In the genomic region with DNA sequence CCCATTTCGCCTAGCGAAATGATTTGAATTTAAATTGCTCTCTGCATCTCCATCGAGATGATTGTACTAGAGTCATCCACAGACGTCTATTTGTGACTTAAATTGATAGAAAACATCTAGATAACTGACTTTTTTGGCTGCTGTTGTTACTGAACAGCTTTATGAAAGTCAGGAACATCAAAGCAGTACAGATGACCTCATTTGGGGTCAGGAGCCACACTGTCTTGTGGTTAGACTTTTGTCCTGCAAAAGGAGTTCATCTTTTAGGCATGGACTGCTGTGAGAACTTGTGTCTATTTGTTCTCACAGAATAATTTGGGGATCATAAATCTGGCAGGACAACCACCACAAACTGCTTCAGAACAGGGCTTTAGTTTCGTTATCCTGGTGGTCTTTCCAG, we compare ENCODE assay signal across 7 cellular contexts.
ATAC-seq lines count a peak whose summit lies in the region.

No MANE protein-coding gene starts in this region.

- ATAC-seq in GM18517 (IDR thresholded peaks at IDR 0.05; ENCODE audit: unreplicated experiment) (peak; percentile 26), GM19035 (IDR thresholded peaks at IDR 0.05; ENCODE audit: unreplicated experiment) (peak; percentile 33), GM19468 (IDR thresholded peaks at IDR 0.05; ENCODE audit: extremely low read depth, unreplicated experiment) (peak; percentile 18), GM21786 (IDR thresholded peaks at IDR 0.05; ENCODE audit: unreplicated experiment) (peak; percentile 33), HG02938 (IDR thresholded peaks at IDR 0.05; ENCODE audit: unreplicated experiment) (peak; percentile 29), HG03159 (IDR thresholded peaks at IDR 0.05; ENCODE audit: unreplicated experiment) (peak; percentile 27), HG03558 (IDR thresholded peaks at IDR 0.05; ENCODE audit: extremely low read depth, unreplicated experiment) (peak; percentile 26)

Comparison
In these comparisons a context has a peak if more than half of its experiments do, and no peak if none do; other contexts are left out.
1. Peak in every context shown above with its lines: ATAC-seq.